8 cellular contexts compared by ENCODE assay signal in the genomic region with DNA sequence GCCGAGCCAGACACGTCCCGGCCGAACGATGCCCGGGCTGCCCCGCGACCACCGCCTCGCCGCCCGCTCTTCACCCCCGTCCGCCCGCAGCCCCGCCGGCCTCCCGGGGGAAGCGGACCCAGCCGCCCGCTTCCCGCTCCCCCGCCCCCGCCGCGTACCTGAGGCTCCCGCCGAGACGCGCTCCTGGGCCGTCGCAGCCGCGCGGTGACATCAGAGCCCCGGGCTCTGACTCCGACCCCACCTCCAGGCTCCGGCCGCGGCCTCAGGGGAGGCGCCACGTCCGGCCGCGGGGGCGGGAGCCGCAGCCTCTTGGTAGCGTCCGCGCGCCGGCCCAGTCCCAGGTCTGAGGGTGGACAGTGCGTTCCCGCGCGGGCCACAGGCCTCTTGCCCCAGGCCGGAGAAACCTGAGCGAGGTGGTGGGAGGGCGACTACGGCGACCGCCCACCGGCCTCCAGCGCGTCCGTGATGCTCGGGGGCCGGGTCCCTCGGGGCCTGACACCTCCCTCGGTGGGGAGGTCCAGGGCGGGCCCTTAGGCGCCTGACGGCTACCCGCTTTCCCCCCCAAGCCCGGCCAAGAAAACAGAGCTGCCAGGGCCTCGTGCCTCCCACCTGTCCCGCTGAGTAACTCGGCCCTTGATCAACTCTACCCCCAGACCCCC. TPM values are rescaled to one million over a fixed set of nuclear protein-coding genes. Genes with fewer than 3 reads are reported as not detected.
A peak's percentile ranks its signal among the peaks of the same experiment; 100 is the strongest.
DNase-seq lines count a peak whose midpoint lies in the region; ATAC-seq, FAIRE-seq and TF ChIP-seq lines count a peak whose summit lies in the region.

A gene with protein sequence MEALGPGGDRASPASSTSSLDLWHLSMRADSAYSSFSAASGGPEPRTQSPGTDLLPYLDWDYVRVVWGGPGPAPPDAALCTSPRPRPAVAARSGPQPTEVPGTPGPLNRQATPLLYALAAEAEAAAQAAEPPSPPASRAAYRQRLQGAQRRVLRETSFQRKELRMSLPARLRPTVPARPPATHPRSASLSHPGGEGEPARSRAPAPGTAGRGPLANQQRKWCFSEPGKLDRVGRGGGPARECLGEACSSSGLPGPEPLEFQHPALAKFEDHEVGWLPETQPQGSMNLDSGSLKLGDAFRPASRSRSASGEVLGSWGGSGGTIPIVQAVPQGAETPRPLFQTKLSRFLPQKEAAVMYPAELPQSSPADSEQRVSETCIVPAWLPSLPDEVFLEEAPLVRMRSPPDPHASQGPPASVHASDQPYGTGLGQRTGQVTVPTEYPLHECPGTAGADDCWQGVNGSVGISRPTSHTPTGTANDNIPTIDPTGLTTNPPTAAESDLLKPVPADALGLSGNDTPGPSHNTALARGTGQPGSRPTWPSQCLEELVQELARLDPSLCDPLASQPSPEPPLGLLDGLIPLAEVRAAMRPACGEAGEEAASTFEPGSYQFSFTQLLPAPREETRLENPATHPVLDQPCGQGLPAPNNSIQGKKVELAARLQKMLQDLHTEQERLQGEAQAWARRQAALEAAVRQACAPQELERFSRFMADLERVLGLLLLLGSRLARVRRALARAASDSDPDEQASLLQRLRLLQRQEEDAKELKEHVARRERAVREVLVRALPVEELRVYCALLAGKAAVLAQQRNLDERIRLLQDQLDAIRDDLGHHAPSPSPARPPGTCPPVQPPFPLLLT (minus strand): TSS at position 212 of the 659 bp plus-strand sequence. CDS start 4,507 bp downstream, outside the sequence.

- H3K4me3 Mint-ChIP-seq in activated naive CD8-positive, alpha-beta T cell treated with anti-CD3 and anti-CD28 coated beads, Interleukin-2, amount 50 U/mL, for 24 hours = peak within 1 kb of the TSS; percentile 81

- POLR2A ChIA-PET in AG04450 (lab: Yijun Ruan, JAX) = interaction anchor here (1.3 to 2.6 kb wide), 2 partner anchors 34 to 36 kb away, joined by 7 to 12 read pairs; a partner anchor contains a TSS

- H3K27me3 Mint-ChIP-seq in activated naive CD8-positive, alpha-beta T cell treated with anti-CD3 and anti-CD28 coated beads, Interleukin-2, amount 50 U/mL, for 24 hours = peaks cover 55% of the 10 kb centered on the region

- no peaks in the 10 kb centered on the region for H3K9me3 ChIP-seq in AG04450 (ENCODE audit: control insufficient read depth, insufficient read depth, low read length)
- no peaks in the 10 kb centered on the region for H3K9me3 ChIP-seq in left ventricle myocardium inferior (replicated peaks)

- H3K9me3 Mint-ChIP-seq in activated naive CD8-positive, alpha-beta T cell treated with anti-CD3 and anti-CD28 coated beads, Interleukin-2, amount 50 U/mL, for 24 hours = no peaks in the 10 kb centered on the region

- CTCF ChIA-PET in AG04450 (lab: Charles Lee) = interaction anchor here (0.7 to 5.9 kb wide), 11 partner anchors 10 to 444 kb away, joined by 3 to 44 read pairs (median 5); no protein-coding TSS in a partner anchor

- intact Hi-C loops in left ventricle myocardium inferior (cut with micrococcal nuclease) = no loop called here

- no peak for TF ChIP-seq CTCF in AG04450 (IDR thresholded peaks at IDR 0.05; ENCODE audit: low read depth, low read length)
- TF ChIP-seq CTCF in left ventricle myocardium inferior (IDR thresholded peaks at IDR 0.05; ENCODE audit: borderline replicate concordance) = no peak

- ATAC-seq in HG02588 (IDR thresholded peaks at IDR 0.05; ENCODE audit: unreplicated experiment) = peak; percentile 74
- ATAC-seq in activated naive CD8-positive, alpha-beta T cell treated with anti-CD3 and anti-CD28 coated beads, Interleukin-2, amount 50 U/mL, for 24 hours = peak; percentile 30

- H3K36me3 Mint-ChIP-seq in activated naive CD8-positive, alpha-beta T cell treated with anti-CD3 and anti-CD28 coated beads, Interleukin-2, amount 50 U/mL, for 24 hours (ENCODE audit: low read depth) = no peaks in the 10 kb centered on the region

- peak within 1 kb of the TSS; percentile 52 for H3K9ac ChIP-seq in rectal smooth muscle tissue (ENCODE audit: low read length)

- no peak for FAIRE-seq in GM12891 (lab: Jason Lieb, UNC)

- H3K27me3 ChIP-seq in AG04450 (ENCODE audit: control insufficient read depth, insufficient read depth, low read length) (no peaks in the 10 kb centered on the region), left ventricle myocardium inferior (ENCODE audit: low read depth) (no peaks in the 10 kb centered on the region), rectal smooth muscle tissue (ENCODE audit: control insufficient read depth, insufficient read depth, low read length) (no peaks in the 10 kb centered on the region)

- H3K4me3 ChIP-seq in AG04450 (ENCODE audit: low read depth, low read length) (peak within 1 kb of the TSS; percentile 70), left ventricle myocardium inferior (peak within 1 kb of the TSS; percentile 94), rectal smooth muscle tissue (ENCODE audit: low read length) (peak within 1 kb of the TSS; percentile 83)

- no peaks in the 10 kb centered on the region for H3K36me3 ChIP-seq in left ventricle myocardium inferior
- H3K36me3 ChIP-seq in rectal smooth muscle tissue (ENCODE audit: control insufficient read depth, insufficient read depth, low read length) = no peaks in the 10 kb centered on the region

- H3K4me1 ChIP-seq in left ventricle myocardium inferior = peaks cover 36% of the 10 kb centered on the region
- H3K4me1 ChIP-seq in rectal smooth muscle tissue (ENCODE audit: control insufficient read depth, insufficient read depth, low read length) = no peaks in the 10 kb centered on the region

- peaks cover 9% of the 10 kb centered on the region for H3K4me1 Mint-ChIP-seq in activated naive CD8-positive, alpha-beta T cell treated with anti-CD3 and anti-CD28 coated beads, Interleukin-2, amount 50 U/mL, for 24 hours

- TF ChIP-seq POLR2A in GM12891 (IDR thresholded peaks at IDR 0.05; ENCODE audit: low read depth, low read length) = no peak

- H3K27ac ChIP-seq in AG04450 (ENCODE audit: low read depth, low read length) = no peak within 1 kb of the TSS
- peak within 1 kb of the TSS; percentile 91 for H3K27ac ChIP-seq in left ventricle myocardium inferior (replicated peaks)
- H3K27ac ChIP-seq in rectal smooth muscle tissue (ENCODE audit: low read depth, low read length) = peak within 1 kb of the TSS; percentile 55

- no peak for DNase-seq in AG04450 (ENCODE audit: low read depth, low spot score)
- DNase-seq in GM12891 (ENCODE audit: insufficient read length, low spot score) = peak; percentile 73
- DNase-seq in NCI-H146 treated with DMSO at 0.1 percent for 48 hours (lab: John Stamatoyannopoulos, UW; ENCODE audit: unreplicated experiment) = peak; percentile 24
- no peak for DNase-seq in activated naive CD8-positive, alpha-beta T cell treated with anti-CD3 and anti-CD28 coated beads, Interleukin-2, amount 50 U/mL, for 24 hours
- DNase-seq in left ventricle myocardium inferior = peak; percentile 69
- DNase-seq in dedifferentiated amniotic fluid mesenchymal stem cell (ENCODE audit: extremely low spot score) = no peak

- H3K27ac Mint-ChIP-seq in activated naive CD8-positive, alpha-beta T cell treated with anti-CD3 and anti-CD28 coated beads, Interleukin-2, amount 50 U/mL, for 24 hours = no peak within 1 kb of the TSS

TF ChIP-seq in GM12891, 5 proteins besides CTCF, POLR2A, EP300 and RAD21:
- no peak for TF ChIP-seq SPI1 (IDR thresholded peaks at IDR 0.05; ENCODE audit: low read depth, low read length)
- TF ChIP-seq POU2F2 (IDR thresholded peaks at IDR 0.05; ENCODE audit: low read depth, low read length) = no peak
- no peak for TF ChIP-seq POLR2AphosphoS5 (IDR thresholded peaks at IDR 0.05; ENCODE audit: low read depth, low read length)
- TF ChIP-seq TAF1 (IDR thresholded peaks at IDR 0.05; ENCODE audit: low read depth, low read length) = no peak
- no peak for TF ChIP-seq PAX5 (IDR thresholded peaks at IDR 0.05; ENCODE audit: insufficient read depth, low read length, severe bottlenecking)

RNA-seq across cellular contexts. Expression of the gene that starts here (rescaled TPM):
- polyA plus RNA-seq in AG04450 (2011; rRNA removed) = 4.5 and 6.0 TPM in 2 replicates
- 7.6 and 8.0 TPM in 2 replicates for polyA minus RNA-seq in AG04450 (2011; rRNA and poly(A)+ RNA removed)
- polyA plus RNA-seq in GM12891 (2012; ENCODE audit: low read depth, missing spikeins) = 4.3 TPM
- 4.9 TPM for total RNA-seq in left ventricle myocardium inferior

Comparison
In these comparisons a context has a peak if more than half of its experiments do, and no peak if none do; other contexts are left out.
1. DNase-seq: peak in GM12891 (single experiment), NCI-H146 treated with DMSO at 0.1 percent for 48 hours (single experiment) and left ventricle myocardium inferior (single experiment); none in AG04450 (single experiment), activated naive CD8-positive, alpha-beta T cell treated with anti-CD3 and anti-CD28 coated beads, Interleukin-2, amount 50 U/mL, for 24 hours (single experiment) and dedifferentiated amniotic fluid mesenchymal stem cell (single experiment).
2. Peak in every context shown above with its lines, with median percentiles within 50 percentile points of each other: H3K4me3 ChIP-seq.